In the genomic region with DNA sequence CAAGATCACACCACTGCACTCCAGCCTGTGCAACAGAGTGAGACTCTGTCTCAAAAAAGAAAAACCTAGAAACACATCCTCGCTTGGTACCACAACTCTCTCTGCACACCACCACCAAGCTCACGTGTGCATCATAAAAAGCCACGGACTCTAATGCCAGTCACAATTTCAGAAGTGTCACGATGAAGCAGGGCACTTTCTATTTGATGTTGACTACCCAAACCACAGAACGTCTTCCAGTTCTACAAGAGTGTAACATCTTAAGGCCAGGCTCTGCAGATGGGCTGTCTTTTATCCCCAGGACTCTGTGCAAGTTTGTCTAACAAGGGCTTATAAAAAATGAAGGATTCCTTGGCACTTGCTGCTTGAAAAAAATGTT, we compare ENCODE assay signal across 18 cellular contexts. TPM values are rescaled to one million over a fixed set of nuclear protein-coding genes. Genes with fewer than 3 reads are reported as not detected.
A peak's percentile ranks its signal among the peaks of the same experiment; 100 is the strongest.
DNase-seq lines count a peak whose midpoint lies in the region; FAIRE-seq and TF ChIP-seq lines count a peak whose summit lies in the region.
"Had no signal": no experiment of that assay in that cellular context is flagged by ENCODE, and none has a peak within 500 bp of the region (broad histone marks: within the 10 kb centered on the region; RNA-seq: fewer than 3 reads in every experiment).

No MANE protein-coding gene starts in this region.

- CTCF ChIA-PET in H1 (lab: Charles Lee; ENCODE audit: partially characterized antibody) = interaction anchor here (2.9 to 14.0 kb wide), 3 partner anchors 12 to 142 kb away, joined by 30 to 192 read pairs (median 51); no protein-coding TSS in a partner anchor
- CTCF ChIA-PET in CD8-positive, alpha-beta memory T cell (lab: Charles Lee) = interaction anchor here (0.7 to 2.6 kb wide), 4 partner anchors 14 to 36 kb away, joined by 3 to 45 read pairs (median 3); no protein-coding TSS in a partner anchor

- H3K4me3 Mint-ChIP-seq in CD8-positive, alpha-beta memory T cell = no peak overlapping the region
- H3K4me3 Mint-ChIP-seq: activated T-cell treated with anti-CD3 and anti-CD28 coated beads, Interleukin-2, amount 50 U/mL, for 4 hours had no signal

- H3K27me3 ChIP-seq in ACC112 (ENCODE audit: insufficient read depth, low read length) (no peaks in the 10 kb centered on the region), HUES6 (ENCODE audit: control insufficient read depth, insufficient read depth, low read length) (no peaks in the 10 kb centered on the region), H1 (replicated peaks in 1 of 4; ENCODE audit: control insufficient read depth in 3 of 4, extremely low read depth in 1 of 4, insufficient read depth in 3 of 4, low read length in 3 of 4) (no peaks in the 10 kb centered on the region), sigmoid colon (no peaks in the 10 kb centered on the region)
- no peaks in the 10 kb centered on the region for H3K27me3 ChIP-seq in CD8-positive, alpha-beta memory T cell (ENCODE audit: insufficient read depth, low read length, poor library complexity, severe bottlenecking)
- H3K27me3 ChIP-seq: BE2C, tibial nerve had no signal

- no peak for TF ChIP-seq EP300 in H1 (IDR thresholded peaks at IDR 0.05; ENCODE audit: borderline replicate concordance in 1 of 2, low read depth in 2 of 2, low read length in 2 of 2)
- TF ChIP-seq EP300 in sigmoid colon (IDR thresholded peaks at IDR 0.05) = no peak

- H3K79me2 ChIP-seq in ACC112 (ENCODE audit: control insufficient read depth, insufficient read depth, low read length, unreplicated experiment) = no peaks in the 10 kb centered on the region
- H3K79me2 ChIP-seq in H1 (ENCODE audit: control insufficient read depth in 1 of 2, insufficient read depth in 2 of 2, low read length in 2 of 2) = no peaks in the 10 kb centered on the region

- H3K23me2 ChIP-seq in H1 (ENCODE audit: low read depth, low read length) = no peaks in the 10 kb centered on the region

- H3K9ac ChIP-seq in HUES6 (ENCODE audit: low read length) (peak overlapping the region; percentile 77), H1 (replicated peaks in 1 of 4; ENCODE audit: extremely low read depth in 1 of 4, low read depth in 3 of 4, low read length in 3 of 4) (no peak overlapping the region)

- H2BK5ac ChIP-seq in H1 (ENCODE audit: low read depth, low read length) = peak overlapping the region; percentile 97

- peak overlapping the region in 1 of 8 donors; percentile 77 for H3K27ac Mint-ChIP-seq in CD8-positive, alpha-beta memory T cell

- FAIRE-seq in H1 (lab: Jason Lieb, UNC) = no peak
- FAIRE-seq in RCC 7860 (lab: Jason Lieb, UNC) = no peak

- intact Hi-C loops in sigmoid colon (cut with DNase I) = no loop called here

- no peak for TF ChIP-seq CTCF in H1 (IDR thresholded peaks at IDR 0.05; ENCODE audit: control extremely low read depth in 1 of 3, insufficient read depth in 1 of 3, low read depth in 1 of 3, low read length in 3 of 3)
- TF ChIP-seq CTCF in sigmoid colon (IDR thresholded peaks at IDR 0.05) = no peak

- H4K8ac ChIP-seq in H1 (ENCODE audit: extremely low read depth, insufficient read depth, low read length) = no peak overlapping the region

- H2AFZ ChIP-seq in ACC112 (ENCODE audit: low read length, unreplicated experiment) (no peak overlapping the region), H1 (ENCODE audit: low read length) (no peak overlapping the region)

- H3K56ac ChIP-seq in H1 (replicated peaks; ENCODE audit: insufficient read length, low read depth, low read length) = no peak overlapping the region

- TF ChIP-seq RAD21 in H1 (IDR thresholded peaks at IDR 0.05 in 1 of 2, conservative IDR thresholded peaks at IDR 0.05 in 1 of 2; ENCODE audit: low read depth in 2 of 2, low read length in 2 of 2) = no peak

- no peak overlapping the region for H2BK12ac ChIP-seq in H1 (ENCODE audit: low read depth, low read length)

- H4K91ac ChIP-seq in H1 (replicated peaks; ENCODE audit: insufficient read length, low read length) = peak overlapping the region; percentile 41

- H3K4me1 ChIP-seq in ACC112 (ENCODE audit: control insufficient read depth, insufficient read depth, low read length, unreplicated experiment) (peaks cover 60% of the 10 kb centered on the region), HUES6 (ENCODE audit: control insufficient read depth, insufficient read depth, low read length) (peaks cover 22% of the 10 kb centered on the region), H1 (replicated peaks in 1 of 4; ENCODE audit: control insufficient read depth in 3 of 4, insufficient read depth in 4 of 4, low read length in 3 of 4) (peaks cover 12 to 16% (median 12%) of the 10 kb centered on the region in 4 experiments), sigmoid colon (peaks cover 0 to 17% (median 11%) of the 10 kb centered on the region in 4 donors)
- H3K4me1 ChIP-seq in CD8-positive, alpha-beta memory T cell (ENCODE audit: insufficient read depth, low read length) = no peaks in the 10 kb centered on the region
- H3K4me1 ChIP-seq: BE2C, psoas muscle had no signal

- no peak overlapping the region for H3K23ac ChIP-seq in H1 (ENCODE audit: insufficient read length)

- WGBS in H1 (ENCODE audit: extremely low coverage in 1 of 2, insufficient coverage in 1 of 2, insufficient read length in 1 of 2, insufficient replicate concordance in 2 of 2, low coverage in 1 of 2, low lambda C conversion rate in 2 of 2, missing lambda C conversion rate in 1 of 2), 2 experiments = 85% methylated on average over 5 of the region's 5 CpGs; no CpG with 5 or more reads in 1 of the 2 experiments
- WGBS in sigmoid colon, 2 donors = 75% methylated on average over 5 of the region's 5 CpGs

- H2BK20ac ChIP-seq in H1 (ENCODE audit: low read length) = peak overlapping the region; percentile 43; the same call in 1 of the 2 replicates

- H2BK15ac ChIP-seq in H1 (ENCODE audit: low read length) = no peak overlapping the region; the same call in 1 of the 2 replicates

- H3K4ac ChIP-seq in H1 (replicated peaks; ENCODE audit: insufficient read length, low read depth, low read length) = peak overlapping the region; percentile 36

- peaks cover 0 to 7% of the 10 kb centered on the region in 2 experiments for H4K20me1 ChIP-seq in H1 (replicated peaks in 1 of 2; ENCODE audit: control insufficient read depth in 1 of 2, insufficient read depth in 2 of 2, low read length in 2 of 2)

- peaks cover 14 to 17% of the 10 kb centered on the region in 2 donors for H3K27me3 Mint-ChIP-seq in CD8-positive, alpha-beta memory T cell

- H3K4me3 ChIP-seq in ACC112 (ENCODE audit: low read depth, low read length) (peak overlapping the region; percentile 2; the same call in 1 of the 2 replicates), HUES6 (ENCODE audit: low read depth, low read length) (no peak overlapping the region), H1 (ENCODE audit: extremely low read depth in 1 of 4, insufficient read depth in 2 of 4, low read depth in 3 of 4, low read length in 4 of 4) (no peak overlapping the region), sigmoid colon (no peak overlapping the region)
- H3K4me3 ChIP-seq in CD8-positive, alpha-beta memory T cell (ENCODE audit: low read length) = no peak overlapping the region
- H3K4me3 ChIP-seq: coronary artery, psoas muscle, tibial nerve had no signal

- no peak overlapping the region; the same call in none of the 2 replicates for H2AK5ac ChIP-seq in H1 (ENCODE audit: low read depth, low read length)

- POLR2A ChIA-PET in H1 (lab: Charles Lee; ENCODE audit: partially characterized antibody) = interaction anchor here (1.0 to 10.9 kb wide), 3 partner anchors 14 to 24 kb away, joined by 3 to 146 read pairs (median 3); no protein-coding TSS in a partner anchor
- POLR2A ChIA-PET in CD8-positive, alpha-beta memory T cell (lab: Charles Lee) = no interaction called here

- H3K36me3 Mint-ChIP-seq in CD8-positive, alpha-beta memory T cell = peaks cover 0 to 2% (median 1%) of the 10 kb centered on the region in 3 donors

- TF ChIP-seq POLR2A in H1 (IDR thresholded peaks at IDR 0.05; ENCODE audit: control extremely low read depth in 1 of 2, low read depth in 2 of 2, low read length in 2 of 2) = no peak
- no peak for TF ChIP-seq POLR2A in sigmoid colon (IDR thresholded peaks at IDR 0.05)

- H3K9me3 Mint-ChIP-seq in CD8-positive, alpha-beta memory T cell = no peaks in the 10 kb centered on the region
- H3K9me3 Mint-ChIP-seq: activated T-cell treated with anti-CD3 and anti-CD28 coated beads, Interleukin-2, amount 50 U/mL, for 4 hours had no signal

- H3K14ac ChIP-seq in H1 (ENCODE audit: insufficient read length) = no peak overlapping the region

- H3K27ac ChIP-seq in ACC112 (ENCODE audit: low read depth, low read length) (peak overlapping the region; percentile 96), HUES6 (ENCODE audit: low read depth, low read length) (peak overlapping the region; percentile 94; the same call in 1 of the 2 replicates), H1 (ENCODE audit: low read depth, low read length) (0 out of 2 replicates have a peak overlapping the region, but pooled peaks have one; percentile 35), sigmoid colon (peak overlapping the region; percentile 22 to 69 (median 62))
- H3K27ac ChIP-seq in CD8-positive, alpha-beta memory T cell (ENCODE audit: low read depth, low read length) = no peak overlapping the region

- peaks cover 1 to 4% (median 3%) of the 10 kb centered on the region in 3 donors for H3K4me1 Mint-ChIP-seq in CD8-positive, alpha-beta memory T cell

- H3K18ac ChIP-seq in H1 (ENCODE audit: extremely low read depth, low read length) = peak overlapping the region; percentile 9; the same call in 1 of the 2 replicates

- no peak overlapping the region for H3K4me2 ChIP-seq in H1 (ENCODE audit: insufficient read depth in 1 of 2, low read depth in 2 of 2, low read length in 2 of 2)

- H3K9me3 ChIP-seq in HUES6 (ENCODE audit: control insufficient read depth, insufficient read depth, low read depth, low read length) (no peaks in the 10 kb centered on the region), H1 (ENCODE audit: insufficient read depth in 2 of 2, low read depth in 1 of 2, low read length in 1 of 2) (no peaks in the 10 kb centered on the region), sigmoid colon (no peaks in the 10 kb centered on the region)
- H3K9me3 ChIP-seq in CD8-positive, alpha-beta memory T cell (ENCODE audit: low read length) = no peaks in the 10 kb centered on the region
- H3K9me3 ChIP-seq: BE2C, psoas muscle, tibial nerve had no signal

- no peak overlapping the region for H4K5ac ChIP-seq in H1 (ENCODE audit: insufficient read length, low read depth, low read length)

- H3K36me3 ChIP-seq in ACC112 (ENCODE audit: insufficient read depth, low read length) (peaks cover 21% of the 10 kb centered on the region), HUES6 (ENCODE audit: control insufficient read depth, insufficient read depth, low read length) (peaks cover 83% of the 10 kb centered on the region), H1 (ENCODE audit: control insufficient read depth in 2 of 4, insufficient read depth in 4 of 4, low read length in 3 of 4) (peaks cover 43 to 74% (median 61%) of the 10 kb centered on the region in 4 experiments), sigmoid colon (peaks cover 0 to 16% (median 4%) of the 10 kb centered on the region in 4 donors)
- H3K36me3 ChIP-seq in CD8-positive, alpha-beta memory T cell (ENCODE audit: insufficient read depth, low read length) = no peaks in the 10 kb centered on the region
- H3K36me3 ChIP-seq: BE2C had no signal

- no peaks in the 10 kb centered on the region; the same call in 1 of the 2 replicates for H3K79me1 ChIP-seq in H1 (ENCODE audit: low read depth, low read length)

- DNase-seq in H1 (ENCODE audit: low read depth in 1 of 2, low spot score in 2 of 2) (no peak), sigmoid colon (no peak), UCSD-AML1 (lab: John Stamatoyannopoulos, UW; ENCODE audit: unreplicated experiment) (no peak), RCC 7860 (ENCODE audit: low spot score) (no peak)
- DNase-seq in CD8-positive, alpha-beta memory T cell = no peak
- DNase-seq in stimulated activated CD4-positive, alpha-beta T cell treated with anti-CD3 and anti-CD28 coated beads, Interleukin-15, amount 100 ng/mL, for 24 hours = no peak
- DNase-seq: activated T-cell treated with anti-CD3 and anti-CD28 coated beads, Interleukin-2, amount 50 U/mL, for 4 hours; amniotic stem cell; BE2C; DMS 273 treated with DMSO at 0.1 percent for 48 hours; MV-4-11; SIG-M5; stimulated activated CD4-positive, alpha-beta T cell treated with anti-CD3 and anti-CD28 coated beads, Interleukin-2, amount 100 ng/mL, for 24 hours had no signal

- no peak overlapping the region for H2BK120ac ChIP-seq in H1 (replicated peaks; ENCODE audit: low read depth, low read length)

RNA-seq across cellular contexts. Expression of gene GFPT2, which starts 22.9 kb away (rescaled TPM):
- 141 and 143 TPM in 2 replicates for total RNA-seq in H1 (2021; fragmentation: NEBNext Ultra II Directional; extraction: Animal tissue kit (Norgen Biotek cat#: 25700))
- polyA plus RNA-seq in H1 (2011; rRNA removed) (83.7 and 90.0 TPM in 2 replicates), sigmoid colon (1 to 10 TPM; 1.2 to 6.6 (median 3.6) TPM)
- polyA plus RNA-seq in H1 (2011; cell fraction: cytosol; rRNA removed) = 101 TPM
- polyA plus RNA-seq in H1 (2011; cell fraction: nucleus; rRNA removed) = 136 TPM
- 78.6 to 104 TPM (median 83.3 TPM) in 4 replicates for polyA plus RNA-seq in H1 (2012, experiment 1 of 2)
- 47.5 TPM for polyA plus RNA-seq in H1 (2012, experiment 2 of 2)
- polyA plus RNA-seq in H1 (2013, experiment 1 of 2) = 73.7 TPM
- 66.5 TPM for polyA plus RNA-seq in H1 (2013, experiment 2 of 2)
- polyA minus RNA-seq in H1 (2011; rRNA and poly(A)+ RNA removed) = 118 and 127 TPM in 2 replicates
- polyA minus RNA-seq in H1 (2011; cell fraction: cytosol; rRNA and poly(A)+ RNA removed) = 56.6 TPM
- polyA minus RNA-seq in H1 (2011; cell fraction: nucleus; rRNA and poly(A)+ RNA removed) = 80.8 TPM
- total RNA-seq in sigmoid colon = 10 to 100 TPM; 16.1 to 42.7 (median 21.7) TPM
- total RNA-seq in CD8-positive, alpha-beta memory T cell = 1 to 10 TPM; 1.7 to 1.9 TPM
- polyA plus RNA-seq in CD8-positive, alpha-beta memory T cell = 0.41 TPM

RNA-seq across cellular contexts. Expression of gene MAPK9, which starts 38.4 kb away (rescaled TPM):
- total RNA-seq in H1 (2021; fragmentation: NEBNext Ultra II Directional; extraction: Animal tissue kit (Norgen Biotek cat#: 25700)) = 37.9 and 43.7 TPM in 2 replicates
- polyA plus RNA-seq in H1 (2011; rRNA removed) (18.3 and 22.3 TPM in 2 replicates), sigmoid colon (10 to 100 TPM; 20.5 to 31.2 (median 27.3) TPM)
- polyA plus RNA-seq in H1 (2011; cell fraction: cytosol; rRNA removed) = 27.1 TPM
- polyA plus RNA-seq in H1 (2011; cell fraction: nucleus; rRNA removed) = 16.9 TPM
- polyA plus RNA-seq in H1 (2012, experiment 1 of 2) = 20.5 to 30.0 TPM (median 24.3 TPM) in 4 replicates
- polyA plus RNA-seq in H1 (2012, experiment 2 of 2) = 2.9 TPM
- 21.8 TPM for polyA plus RNA-seq in H1 (2013, experiment 1 of 2)
- polyA plus RNA-seq in H1 (2013, experiment 2 of 2) = 22.3 TPM
- polyA minus RNA-seq in H1 (2011; rRNA and poly(A)+ RNA removed) = 47.8 and 64.8 TPM in 2 replicates
- 17.2 TPM for polyA minus RNA-seq in H1 (2011; cell fraction: cytosol; rRNA and poly(A)+ RNA removed)
- polyA minus RNA-seq in H1 (2011; cell fraction: nucleus; rRNA and poly(A)+ RNA removed) = 28.5 TPM
- total RNA-seq in sigmoid colon = 10 to 100 TPM; 39.5 to 45.7 (median 41.4) TPM
- total RNA-seq in CD8-positive, alpha-beta memory T cell = 10 to 100 TPM; 44.3 to 46.2 TPM
- polyA plus RNA-seq in CD8-positive, alpha-beta memory T cell = 34.9 TPM

Comparison
In these comparisons a context has a peak if more than half of its experiments do, and no peak if none do; other contexts are left out.
1. RNA of gene GFPT2, which starts 22.9 kb away (total RNA-seq): 141 to 143 TPM in H1 and 16.1 to 42.7 TPM in sigmoid colon; 1.7 to 1.9 TPM in CD8-positive, alpha-beta memory T cell; every median in the first group is over 4 times any median in the second.